In the genomic region with DNA sequence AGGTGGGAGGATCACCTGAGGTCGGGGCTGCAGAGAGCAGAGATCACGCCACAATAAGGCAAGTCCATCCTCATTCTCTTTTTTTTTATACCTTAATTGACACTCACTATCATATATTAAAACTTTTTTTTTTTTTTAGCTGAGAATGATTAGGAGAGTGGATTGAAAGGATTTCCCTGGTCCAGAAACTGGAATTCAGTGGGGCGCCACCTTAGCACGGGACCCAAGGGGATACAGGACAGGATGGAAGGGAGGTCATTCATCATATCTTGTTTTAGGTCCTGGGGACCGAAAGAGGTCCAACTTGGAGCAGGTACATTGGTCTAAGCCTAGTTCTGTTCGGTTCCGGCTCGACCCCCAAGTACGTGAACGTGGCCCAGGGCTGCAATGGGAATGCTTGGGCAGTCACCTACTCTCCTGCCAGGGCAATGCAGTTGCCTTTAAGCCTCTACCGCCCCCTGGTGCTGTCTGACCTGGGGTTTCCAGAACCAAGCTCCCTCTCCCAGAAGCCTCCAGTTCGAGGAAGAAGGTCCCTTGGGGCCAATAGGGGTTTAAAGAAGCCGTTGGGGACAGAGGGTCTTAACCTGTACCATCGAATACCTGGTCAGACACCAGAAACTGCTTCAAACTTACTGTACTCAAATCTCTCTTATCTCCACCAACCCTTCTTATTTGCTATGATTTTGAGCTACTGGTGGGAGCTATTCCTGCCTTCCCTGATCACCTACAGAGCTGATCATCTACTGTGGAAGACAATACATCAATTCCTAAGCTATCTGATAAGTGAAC, we compare ENCODE assay signal across 1 cellular context.
TF ChIP-seq lines count a peak whose summit lies in the region.

No MANE protein-coding gene starts in this region.

TF ChIP-seq in HepG2, 621 proteins besides CTCF, POLR2A, EP300 and RAD21 (continues in another document):
- TF ChIP-seq ZNF101 (CRISPR knock-in tag; IDR thresholded peaks at IDR 0.05; ENCODE audit: borderline replicate concordance, low read depth) (no peak), ZNF652 (CRISPR knock-in tag; IDR thresholded peaks at IDR 0.05; ENCODE audit: borderline replicate concordance, low read depth) (no peak), RERE (CRISPR knock-in tag; IDR thresholded peaks at IDR 0.05; ENCODE audit: low read depth) (no peak), HCFC1 (IDR thresholded peaks at IDR 0.05; ENCODE audit: low read depth, low read length) (no peak), ZNF674 (CRISPR knock-in tag; IDR thresholded peaks at IDR 0.05; ENCODE audit: low read depth) (peak; percentile 69; the same call in 1 of the 2 replicates), HMG20A (CRISPR knock-in tag; IDR thresholded peaks at IDR 0.05; ENCODE audit: borderline replicate concordance) (no peak; the same call in 1 of the 2 replicates), SATB2 (CRISPR knock-in tag; IDR thresholded peaks at IDR 0.05) (no peak), PHF5A (CRISPR knock-in tag; IDR thresholded peaks at IDR 0.05; ENCODE audit: low read depth, unreplicated experiment) (peak; percentile 59), ATF5 (CRISPR knock-in tag; IDR thresholded peaks at IDR 0.05; ENCODE audit: low read depth) (no peak), ZNF619 (CRISPR knock-in tag; IDR thresholded peaks at IDR 0.05) (0 out of 2 replicates have a peak, but pooled peaks have one; percentile 63), CEBPG (CRISPR knock-in tag; IDR thresholded peaks at IDR 0.05) (0 out of 2 replicates have a peak, but pooled peaks have one; percentile 37), RFXAP (CRISPR knock-in tag; IDR thresholded peaks at IDR 0.05; ENCODE audit: borderline replicate concordance) (no peak), FOXP4 (CRISPR knock-in tag; IDR thresholded peaks at IDR 0.05) (no peak), RARA (CRISPR knock-in tag; IDR thresholded peaks at IDR 0.05) (peak; percentile 32; the same call in 1 of the 2 replicates), ZBTB21 (CRISPR knock-in tag; IDR thresholded peaks at IDR 0.05) (no peak), AGO1 (IDR thresholded peaks at IDR 0.05; ENCODE audit: low read depth, low read length, poor library complexity, severe bottlenecking) (no peak), ZNF230 (CRISPR knock-in tag; IDR thresholded peaks at IDR 0.05) (no peak; the same call in 1 of the 2 replicates), KAT7 (CRISPR knock-in tag; IDR thresholded peaks at IDR 0.05; ENCODE audit: borderline replicate concordance) (0 out of 2 replicates have a peak, but pooled peaks have one; percentile 41), RFX1 (IDR thresholded peaks at IDR 0.05) (no peak), ELF1 (CRISPR knock-in tag; IDR thresholded peaks at IDR 0.05) (peak; percentile 72), ZNF883 (CRISPR knock-in tag; IDR thresholded peaks at IDR 0.05; ENCODE audit: not compliant biosample characterization) (peak; percentile 26), ZNF790 (CRISPR knock-in tag; IDR thresholded peaks at IDR 0.05; ENCODE audit: borderline replicate concordance) (no peak), SAFB2 (CRISPR knock-in tag; IDR thresholded peaks at IDR 0.05; ENCODE audit: borderline replicate concordance, low read depth) (no peak), MXI1 (IDR thresholded peaks at IDR 0.05; ENCODE audit: borderline replicate concordance, low read depth, low read length) (no peak), CREM (IDR thresholded peaks at IDR 0.05) (no peak), CREM (CRISPR knock-in tag; IDR thresholded peaks at IDR 0.05) (no peak), ZNF383 (CRISPR knock-in tag; IDR thresholded peaks at IDR 0.05; ENCODE audit: borderline replicate concordance) (no peak), ZNF292 (CRISPR knock-in tag; IDR thresholded peaks at IDR 0.05; ENCODE audit: borderline replicate concordance, low read depth) (no peak; the same call in 1 of the 2 replicates), ZNF3 (CRISPR knock-in tag; IDR thresholded peaks at IDR 0.05) (peak; percentile 94), WIZ (CRISPR knock-in tag; IDR thresholded peaks at IDR 0.05) (no peak), IKZF1 (IDR thresholded peaks at IDR 0.05) (no peak), MEF2D (CRISPR knock-in tag; IDR thresholded peaks at IDR 0.05) (no peak), NCOR1 (IDR thresholded peaks at IDR 0.05; ENCODE audit: borderline replicate concordance, low read length) (no peak), BCL3 (CRISPR knock-in tag; IDR thresholded peaks at IDR 0.05) (no peak), ZNF772 (CRISPR knock-in tag; IDR thresholded peaks at IDR 0.05) (peak; percentile 64; the same call in 1 of the 2 replicates), ZNF432 (CRISPR knock-in tag; IDR thresholded peaks at IDR 0.05; ENCODE audit: borderline replicate concordance) (no peak), TBX3 (IDR thresholded peaks at IDR 0.05; ENCODE audit: borderline replicate concordance) (no peak), NCOA2 (CRISPR knock-in tag; IDR thresholded peaks at IDR 0.05) (no peak), CENPX (CRISPR knock-in tag; IDR thresholded peaks at IDR 0.05) (no peak), SOX6 (IDR thresholded peaks at IDR 0.05) (no peak), SOX6 (CRISPR knock-in tag; IDR thresholded peaks at IDR 0.05) (no peak), GZF1 (CRISPR knock-in tag; IDR thresholded peaks at IDR 0.05) (no peak), HOXA3 (CRISPR knock-in tag; IDR thresholded peaks at IDR 0.05) (no peak; the same call in 1 of the 2 replicates), CHCHD3 (CRISPR knock-in tag; IDR thresholded peaks at IDR 0.05) (no peak), FOXA1 (IDR thresholded peaks at IDR 0.05) (no peak), FOXA1 (CRISPR knock-in tag; IDR thresholded peaks at IDR 0.05) (no peak), ZNF547 (CRISPR knock-in tag; IDR thresholded peaks at IDR 0.05) (no peak), MAF1 (CRISPR knock-in tag; IDR thresholded peaks at IDR 0.05; ENCODE audit: borderline replicate concordance) (no peak), TBP (CRISPR knock-in tag; IDR thresholded peaks at IDR 0.05) (no peak), ZFP36L2 (CRISPR knock-in tag; IDR thresholded peaks at IDR 0.05) (no peak)
- TF ChIP-seq, protein P1, sequence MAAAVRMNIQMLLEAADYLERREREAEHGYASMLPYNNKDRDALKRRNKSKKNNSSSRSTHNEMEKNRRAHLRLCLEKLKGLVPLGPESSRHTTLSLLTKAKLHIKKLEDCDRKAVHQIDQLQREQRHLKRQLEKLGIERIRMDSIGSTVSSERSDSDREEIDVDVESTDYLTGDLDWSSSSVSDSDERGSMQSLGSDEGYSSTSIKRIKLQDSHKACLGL (CRISPR knock-in tag; IDR thresholded peaks at IDR 0.05), result no peak
